In the genomic region with DNA sequence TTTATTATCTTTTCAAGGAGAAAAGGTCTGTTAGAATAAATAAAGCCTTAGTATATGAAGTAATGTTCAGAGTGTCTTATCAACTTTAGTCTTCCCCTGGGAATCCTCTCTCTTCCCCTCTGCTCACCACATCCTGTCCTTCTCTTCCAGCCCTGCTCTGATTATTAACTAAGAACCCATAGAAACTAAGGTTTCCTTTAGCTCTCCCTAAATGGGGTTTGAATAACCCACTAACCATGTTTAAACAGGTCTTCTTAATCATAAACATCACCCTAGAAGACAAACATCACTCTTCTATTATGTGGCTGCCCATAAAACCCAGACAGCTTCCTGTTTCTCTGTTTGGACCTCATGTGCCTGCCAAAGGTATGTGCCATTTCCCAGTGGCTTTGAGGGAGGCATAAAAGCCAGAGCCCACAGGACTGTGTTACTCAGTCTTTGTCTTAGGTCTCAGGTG, we compare ENCODE assay signal across 10 cellular contexts. TPM values are rescaled to one million over a fixed set of nuclear protein-coding genes. Genes with fewer than 3 reads are reported as not detected.
DNase-seq lines count a peak whose midpoint lies in the region; ATAC-seq and TF ChIP-seq lines count a peak whose summit lies in the region.
"Had no signal": no experiment of that assay in that cellular context is flagged by ENCODE, and none has a peak within 500 bp of the region (broad histone marks: within the 10 kb centered on the region; RNA-seq: fewer than 3 reads in every experiment).

No MANE protein-coding gene starts in this region.

- H3K4me1 ChIP-seq in CD4-positive, alpha-beta memory T cell (ENCODE audit: insufficient read depth, low read length), result peaks cover 22% of the 10 kb centered on the region
- peaks cover 6% of the 10 kb centered on the region for H3K4me1 ChIP-seq in fibroblast of lung (ENCODE audit: control insufficient read depth, extremely low read depth, insufficient read depth, low read length)
- no peaks in the 10 kb centered on the region for H3K4me1 ChIP-seq in testis
- peaks cover 0 to 17% (median 11%) of the 10 kb centered on the region in 4 donors for H3K4me1 ChIP-seq in stomach

- H3K79me2 ChIP-seq in fibroblast of lung (ENCODE audit: control insufficient read depth, insufficient read depth, low read length), result no peaks in the 10 kb centered on the region

- ATAC-seq in GM21529 (IDR thresholded peaks at IDR 0.05; ENCODE audit: unreplicated experiment) (peak; percentile 61), HG02852 (IDR thresholded peaks at IDR 0.05; ENCODE audit: unreplicated experiment) (no peak)
- ATAC-seq: gastroesophageal sphincter, K562 had no signal

- H2AFZ ChIP-seq in fibroblast of lung (ENCODE audit: low read length), result peak overlapping the region; percentile 37

- no peak overlapping the region for H3K4me2 ChIP-seq in fibroblast of lung (ENCODE audit: extremely low read depth, insufficient read depth, low read length)

- no peaks in the 10 kb centered on the region for H3K9me3 ChIP-seq in CD4-positive, alpha-beta memory T cell (ENCODE audit: control insufficient read depth in 1 of 2, low read length in 2 of 2)
- H3K9me3 ChIP-seq in fibroblast of lung (ENCODE audit: control insufficient read depth, insufficient read depth, low read depth, low read length), result no peaks in the 10 kb centered on the region
- H3K9me3 ChIP-seq in testis, result no peaks in the 10 kb centered on the region
- no peaks in the 10 kb centered on the region for H3K9me3 ChIP-seq in stomach
- H3K9me3 ChIP-seq: gastroesophageal sphincter had no signal

- no peak overlapping the region for H3K9ac ChIP-seq in fibroblast of lung (ENCODE audit: insufficient read depth, low read length)

- peak overlapping the region in 7 of 8 donors; percentile 50 to 88 (median 75) for H3K4me3 Mint-ChIP-seq in CD4-positive, alpha-beta memory T cell

- no peaks in the 10 kb centered on the region for H3K27me3 ChIP-seq in CD4-positive, alpha-beta memory T cell (ENCODE audit: insufficient read depth, low read length)
- no peaks in the 10 kb centered on the region for H3K27me3 ChIP-seq in fibroblast of lung (ENCODE audit: control insufficient read depth, insufficient read depth, low read length)
- H3K27me3 ChIP-seq in testis, result no peaks in the 10 kb centered on the region
- peaks cover 0 to 4% (median 0%) of the 10 kb centered on the region in 3 donors for H3K27me3 ChIP-seq in stomach

- no peaks in the 10 kb centered on the region for H3K36me3 Mint-ChIP-seq in CD4-positive, alpha-beta memory T cell

- no peak overlapping the region for H3K27ac ChIP-seq in CD4-positive, alpha-beta memory T cell (ENCODE audit: low read depth, low read length)
- H3K27ac ChIP-seq in fibroblast of lung (ENCODE audit: insufficient read depth, low read length) (no peak overlapping the region), testis (no peak overlapping the region), stomach (no peak overlapping the region)
- H3K27ac ChIP-seq: gastroesophageal sphincter had no signal

- H3K4me1 Mint-ChIP-seq in CD4-positive, alpha-beta memory T cell, result peaks cover 25 to 56% (median 40%) of the 10 kb centered on the region in 4 donors

- no peak for TF ChIP-seq CTCF in fibroblast of lung (conservative IDR thresholded peaks at IDR 0.05 in 1 of 2, IDR thresholded peaks at IDR 0.05 in 1 of 2; ENCODE audit: low read depth in 1 of 2, low read length in 2 of 2)
- TF ChIP-seq CTCF in testis (IDR thresholded peaks at IDR 0.05), result no peak
- no peak for TF ChIP-seq CTCF in stomach (IDR thresholded peaks at IDR 0.05)

- CTCF ChIA-PET in CD4-positive, alpha-beta memory T cell (lab: Charles Lee; ENCODE audit: partially characterized antibody), result interaction anchor here (2.7 kb wide), 1 partner anchor 86 kb away, joined by 8 read pairs; no protein-coding TSS in a partner anchor

- peak in 4 of 5 donors; percentile 23 to 33 (median 30) for DNase-seq in CD4-positive, alpha-beta memory T cell
- DNase-seq in NCI-H2081 treated with DMSO at 0.1 percent for 48 hours (lab: John Stamatoyannopoulos, UW) (peak; percentile 44), fibroblast of lung (ENCODE audit: low read depth in 2 of 2) (peak in 1 of 2 donors; percentile 72), testis (no peak), stomach (no peak), iPS-NIHi7 (ENCODE audit: extremely low spot score) (no peak)

- H4K20me1 ChIP-seq in fibroblast of lung (ENCODE audit: control insufficient read depth, extremely low read depth, insufficient read depth, low read length), result no peaks in the 10 kb centered on the region

- intact Hi-C loops in CD4-positive, alpha-beta memory T cell (cut with micrococcal nuclease), result loop anchor here (1.0 kb wide), 1 partner anchor 22 kb away; no protein-coding TSS in a partner anchor
- intact Hi-C loops in testis (cut with DNase I; ENCODE audit: low total_unique reads), result no loop called here
- intact Hi-C loops in stomach (cut with DNase I; ENCODE audit: low total_unique reads), result no loop called here

- H3K4me3 ChIP-seq in CD4-positive, alpha-beta memory T cell (ENCODE audit: low read length in 2 of 2), result no peak overlapping the region
- no peak overlapping the region for H3K4me3 ChIP-seq in fibroblast of lung (replicated peaks in 1 of 4; ENCODE audit: control extremely low read depth in 1 of 4, insufficient read depth in 1 of 4, low read depth in 3 of 4, low read length in 4 of 4)
- no peak overlapping the region for H3K4me3 ChIP-seq in testis
- no peak overlapping the region for H3K4me3 ChIP-seq in stomach
- H3K4me3 ChIP-seq: gastroesophageal sphincter, K562 had no signal

- H3K27ac Mint-ChIP-seq in CD4-positive, alpha-beta memory T cell, result peak overlapping the region; percentile 1 to 88 (median 71)

- peaks cover 0 to 5% (median 0%) of the 10 kb centered on the region in 8 donors for H3K9me3 Mint-ChIP-seq in CD4-positive, alpha-beta memory T cell

- peaks cover 2 to 12% of the 10 kb centered on the region in 2 donors for H3K27me3 Mint-ChIP-seq in CD4-positive, alpha-beta memory T cell

- TF ChIP-seq EP300 in stomach (IDR thresholded peaks at IDR 0.05), result no peak

- TF ChIP-seq POLR2A in testis (IDR thresholded peaks at IDR 0.05) (no peak), stomach (IDR thresholded peaks at IDR 0.05) (no peak)

- POLR2A ChIA-PET in CD4-positive, alpha-beta memory T cell (lab: Charles Lee; ENCODE audit: partially characterized antibody), result interaction anchor here (0.7 to 0.8 kb wide), 2 partner anchors 87 to 108 kb away, joined by 3 to 4 read pairs; no protein-coding TSS in a partner anchor

- H3K36me3 ChIP-seq in CD4-positive, alpha-beta memory T cell (ENCODE audit: insufficient read depth, low read length), result no peaks in the 10 kb centered on the region
- H3K36me3 ChIP-seq in fibroblast of lung (ENCODE audit: control insufficient read depth, insufficient read depth, low read length), result no peaks in the 10 kb centered on the region
- no peaks in the 10 kb centered on the region for H3K36me3 ChIP-seq in testis (ENCODE audit: low read depth, missing control alignments)
- H3K36me3 ChIP-seq in stomach, result no peaks in the 10 kb centered on the region
- H3K36me3 ChIP-seq: gastroesophageal sphincter had no signal

RNA-seq across cellular contexts. Expression of gene SLC14A1, which starts 50.1 kb away (rescaled TPM):
- 1 to 10 TPM; 2.8 to 3.6 TPM for total RNA-seq in CD4-positive, alpha-beta memory T cell
- polyA plus RNA-seq in CD4-positive, alpha-beta memory T cell, result 1 to 10 TPM; 1.8 to 3.6 TPM
- total RNA-seq in fibroblast of lung (2.3 and 31.0 TPM in 2 replicates), testis (under 1 TPM in 1 of 2 donors, not detected in 1; 0.50 TPM), stomach (1 to 10 TPM in 2 of 5 donors, not detected in 3; 3.9 to 4.2 TPM)
- polyA plus RNA-seq in fibroblast of lung (8.0 and 56.5 TPM in 2 replicates), testis (ENCODE audit: insufficient read depth, low read depth, low replicate concordance) (0.73 TPM), stomach (1 to 10 TPM in 1 of 3 donors, under 1 TPM in 2; 0.20 to 3.1 (median 0.56) TPM)
- polyA plus RNA-seq in fibroblast of lung (2012), result 4.2 and 39.4 TPM in 2 replicates
- 27.4 and 100 TPM in 2 replicates for polyA minus RNA-seq in fibroblast of lung (ENCODE audit: low replicate concordance)

RNA-seq across cellular contexts. Expression of gene SIGLEC15, which starts 51.4 kb away (rescaled TPM):
- not detected for total RNA-seq in CD4-positive, alpha-beta memory T cell
- not detected for polyA plus RNA-seq in CD4-positive, alpha-beta memory T cell
- total RNA-seq in fibroblast of lung, result 0.51 and 1.5 TPM in 2 replicates
- 0.19 and 0.99 TPM in 2 replicates for polyA plus RNA-seq in fibroblast of lung
- polyA plus RNA-seq in fibroblast of lung (2012), result 0.24 and 1.2 TPM in 2 replicates
- polyA minus RNA-seq in fibroblast of lung (ENCODE audit: low replicate concordance), result 0.52 TPM in 1 of 2 replicates, not detected in the other
- under 1 TPM in 1 of 2 donors, not detected in 1; 0.19 TPM for total RNA-seq in testis
- 0.20 TPM for polyA plus RNA-seq in testis (ENCODE audit: insufficient read depth, low read depth, low replicate concordance)
- total RNA-seq in stomach, result 1 to 10 TPM in 1 of 5 donors, under 1 TPM in 1, not detected in 3; 0.92 to 5.5 TPM
- under 1 TPM; 0.10 to 0.76 (median 0.25) TPM for polyA plus RNA-seq in stomach
- total RNA-seq: K562 had no signal
- polyA plus RNA-seq: K562 had no signal

Comparison
In these comparisons a context has a peak if more than half of its experiments do, and no peak if none do; other contexts are left out.
1. DNase-seq: peak in CD4-positive, alpha-beta memory T cell (4 of 5) and NCI-H2081 treated with DMSO at 0.1 percent for 48 hours (single experiment); none in testis (single experiment), stomach (single experiment) and iPS-NIHi7 (single experiment).